Comparison of ENCODE assay signal across 1 cellular context in the genomic region with DNA sequence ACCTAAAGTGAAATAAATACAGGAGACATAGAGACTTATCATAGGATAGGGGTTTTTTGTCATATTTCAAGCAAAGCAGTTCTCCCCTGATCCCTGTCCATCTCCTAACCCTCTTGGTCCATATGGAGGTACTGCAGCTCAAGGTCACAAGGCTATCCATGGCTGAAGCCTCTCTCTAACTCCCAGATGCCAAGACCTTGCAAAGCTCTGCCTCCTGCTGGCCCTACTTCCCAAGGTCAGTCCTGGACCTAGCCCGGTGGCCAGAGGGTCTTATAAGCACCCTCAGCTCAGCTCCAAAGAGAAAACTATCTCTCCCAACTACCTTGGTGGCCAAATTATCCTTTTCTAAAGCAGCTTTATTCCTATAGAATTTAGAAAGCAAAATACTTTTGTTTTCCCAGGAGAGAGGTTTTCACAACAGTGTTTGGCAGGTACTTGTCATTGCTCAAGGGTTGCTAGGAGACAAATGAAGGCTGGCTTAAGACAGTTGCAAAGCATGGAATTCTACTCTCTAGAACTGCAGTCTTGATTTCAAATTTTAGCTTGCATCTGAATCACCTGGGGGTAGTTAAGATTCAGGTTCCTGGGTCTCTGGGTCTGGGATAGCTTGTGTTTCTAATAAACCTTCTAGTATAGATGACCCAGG.
TF ChIP-seq lines count a peak whose summit lies in the region.

No MANE protein-coding gene starts in this region.

TF ChIP-seq in GM23338, 12 proteins besides CTCF, POLR2A, EP300 and RAD21 (continued from another document):
- no peak for TF ChIP-seq REST (IDR thresholded peaks at IDR 0.05; ENCODE audit: unreplicated experiment)
- TF ChIP-seq CREB1 (CRISPR knock-in tag; IDR thresholded peaks at IDR 0.05; ENCODE audit: low read depth), result no peak
- no peak for TF ChIP-seq JUNB (IDR thresholded peaks at IDR 0.05; ENCODE audit: unreplicated experiment)
- no peak for TF ChIP-seq NANOG (IDR thresholded peaks at IDR 0.05; ENCODE audit: borderline replicate concordance)
- TF ChIP-seq, protein P1, sequence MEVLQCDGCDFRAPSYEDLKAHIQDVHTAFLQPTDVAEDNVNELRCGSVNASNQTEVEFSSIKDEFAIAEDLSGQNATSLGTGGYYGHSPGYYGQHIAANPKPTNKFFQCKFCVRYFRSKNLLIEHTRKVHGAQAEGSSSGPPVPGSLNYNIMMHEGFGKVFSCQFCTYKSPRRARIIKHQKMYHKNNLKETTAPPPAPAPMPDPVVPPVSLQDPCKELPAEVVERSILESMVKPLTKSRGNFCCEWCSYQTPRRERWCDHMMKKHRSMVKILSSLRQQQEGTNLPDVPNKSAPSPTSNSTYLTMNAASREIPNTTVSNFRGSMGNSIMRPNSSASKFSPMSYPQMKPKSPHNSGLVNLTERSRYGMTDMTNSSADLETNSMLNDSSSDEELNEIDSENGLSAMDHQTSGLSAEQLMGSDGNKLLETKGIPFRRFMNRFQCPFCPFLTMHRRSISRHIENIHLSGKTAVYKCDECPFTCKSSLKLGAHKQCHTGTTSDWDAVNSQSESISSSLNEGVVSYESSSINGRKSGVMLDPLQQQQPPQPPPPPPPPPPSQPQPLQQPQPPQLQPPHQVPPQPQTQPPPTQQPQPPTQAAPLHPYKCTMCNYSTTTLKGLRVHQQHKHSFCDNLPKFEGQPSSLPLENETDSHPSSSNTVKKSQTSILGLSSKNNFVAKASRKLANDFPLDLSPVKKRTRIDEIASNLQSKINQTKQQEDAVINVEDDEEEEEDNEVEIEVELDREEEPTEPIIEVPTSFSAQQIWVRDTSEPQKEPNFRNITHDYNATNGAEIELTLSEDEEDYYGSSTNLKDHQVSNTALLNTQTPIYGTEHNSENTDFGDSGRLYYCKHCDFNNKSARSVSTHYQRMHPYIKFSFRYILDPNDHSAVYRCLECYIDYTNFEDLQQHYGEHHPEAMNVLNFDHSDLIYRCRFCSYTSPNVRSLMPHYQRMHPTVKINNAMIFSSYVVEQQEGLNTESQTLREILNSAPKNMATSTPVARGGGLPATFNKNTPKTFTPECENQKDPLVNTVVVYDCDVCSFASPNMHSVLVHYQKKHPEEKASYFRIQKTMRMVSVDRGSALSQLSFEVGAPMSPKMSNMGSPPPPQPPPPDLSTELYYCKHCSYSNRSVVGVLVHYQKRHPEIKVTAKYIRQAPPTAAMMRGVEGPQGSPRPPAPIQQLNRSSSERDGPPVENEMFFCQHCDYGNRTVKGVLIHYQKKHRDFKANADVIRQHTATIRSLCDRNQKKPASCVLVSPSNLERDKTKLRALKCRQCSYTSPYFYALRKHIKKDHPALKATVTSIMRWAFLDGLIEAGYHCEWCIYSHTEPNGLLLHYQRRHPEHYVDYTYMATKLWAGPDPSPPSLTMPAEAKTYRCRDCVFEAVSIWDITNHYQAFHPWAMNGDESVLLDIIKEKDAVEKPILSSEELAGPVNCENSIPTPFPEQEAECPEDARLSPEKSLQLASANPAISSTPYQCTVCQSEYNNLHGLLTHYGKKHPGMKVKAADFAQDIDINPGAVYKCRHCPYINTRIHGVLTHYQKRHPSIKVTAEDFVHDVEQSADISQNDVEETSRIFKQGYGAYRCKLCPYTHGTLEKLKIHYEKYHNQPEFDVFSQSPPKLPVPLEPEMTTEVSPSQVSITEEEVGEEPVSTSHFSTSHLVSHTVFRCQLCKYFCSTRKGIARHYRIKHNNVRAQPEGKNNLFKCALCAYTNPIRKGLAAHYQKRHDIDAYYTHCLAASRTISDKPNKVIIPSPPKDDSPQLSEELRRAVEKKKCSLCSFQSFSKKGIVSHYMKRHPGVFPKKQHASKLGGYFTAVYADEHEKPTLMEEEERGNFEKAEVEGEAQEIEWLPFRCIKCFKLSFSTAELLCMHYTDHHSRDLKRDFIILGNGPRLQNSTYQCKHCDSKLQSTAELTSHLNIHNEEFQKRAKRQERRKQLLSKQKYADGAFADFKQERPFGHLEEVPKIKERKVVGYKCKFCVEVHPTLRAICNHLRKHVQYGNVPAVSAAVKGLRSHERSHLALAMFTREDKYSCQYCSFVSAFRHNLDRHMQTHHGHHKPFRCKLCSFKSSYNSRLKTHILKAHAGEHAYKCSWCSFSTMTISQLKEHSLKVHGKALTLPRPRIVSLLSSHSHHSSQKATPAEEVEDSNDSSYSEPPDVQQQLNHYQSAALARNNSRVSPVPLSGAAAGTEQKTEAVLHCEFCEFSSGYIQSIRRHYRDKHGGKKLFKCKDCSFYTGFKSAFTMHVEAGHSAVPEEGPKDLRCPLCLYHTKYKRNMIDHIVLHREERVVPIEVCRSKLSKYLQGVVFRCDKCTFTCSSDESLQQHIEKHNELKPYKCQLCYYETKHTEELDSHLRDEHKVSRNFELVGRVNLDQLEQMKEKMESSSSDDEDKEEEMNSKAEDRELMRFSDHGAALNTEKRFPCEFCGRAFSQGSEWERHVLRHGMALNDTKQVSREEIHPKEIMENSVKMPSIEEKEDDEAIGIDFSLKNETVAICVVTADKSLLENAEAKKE (CRISPR knock-in tag; IDR thresholded peaks at IDR 0.05), result no peak
- no peak for TF ChIP-seq ZNF331 (CRISPR knock-in tag; IDR thresholded peaks at IDR 0.05; ENCODE audit: low read depth)
TF ChIP-seq in GM23338: peak in this region for 0.
